13 cellular contexts compared by ENCODE assay signal in genomic region chr17:68383120-68383442, GRCh38.
DNase-seq lines count a peak whose midpoint lies in the region; ATAC-seq and TF ChIP-seq lines count a peak whose summit lies in the region.
"Had no signal": no experiment of that assay in that cellular context is flagged by ENCODE, and none has a peak within 500 bp of the region (broad histone marks: within the 10 kb centered on the region; RNA-seq: fewer than 3 reads in every experiment).

No MANE protein-coding gene starts in this region.

- H3K9me3 ChIP-seq in KOPT-K1 (ENCODE audit: insufficient read depth, low read length, poor library complexity, severe bottlenecking) (no peaks in the 10 kb centered on the region), hepatocyte (ENCODE audit: low read depth) (no peaks in the 10 kb centered on the region), prostate gland (no peaks in the 10 kb centered on the region)

- no peaks in the 10 kb centered on the region for H3K9me2 ChIP-seq in hepatocyte (replicated peaks; ENCODE audit: insufficient read depth)

- H4K20me1 ChIP-seq in hepatocyte (ENCODE audit: insufficient read depth, poor library complexity, severe bottlenecking), result no peaks in the 10 kb centered on the region

- H3K36me3 ChIP-seq in KOPT-K1 (ENCODE audit: insufficient read depth, low read length), result no peaks in the 10 kb centered on the region
- H3K36me3 ChIP-seq in hepatocyte (replicated peaks; ENCODE audit: insufficient read depth, low read depth), result no peaks in the 10 kb centered on the region
- H3K36me3 ChIP-seq in prostate gland, result no peaks in the 10 kb centered on the region

- no peaks in the 10 kb centered on the region for H3K79me2 ChIP-seq in hepatocyte

- H3K27ac ChIP-seq in C4-2B (peak overlapping the region; percentile 11; the same call in 1 of the 2 replicates), KOPT-K1 (ENCODE audit: low read depth, low read length, poor library complexity, severe bottlenecking) (peak overlapping the region; percentile 57), hepatocyte (peak overlapping the region; percentile 62), skin epidermis (peak overlapping the region in 14 of 21 experiments; percentile 14 to 87 (median 62)), prostate gland (no peak overlapping the region)

- ATAC-seq in GM18498 (IDR thresholded peaks at IDR 0.05; ENCODE audit: unreplicated experiment), result no peak

- no peak for TF ChIP-seq POLR2A in prostate gland (IDR thresholded peaks at IDR 0.05)

- WGBS in hepatocyte (ENCODE audit: low lambda C conversion rate, missing lambda C conversion rate), result 84% methylated on average over 4 of the region's 4 CpGs
- 87% methylated on average over 4 of the region's 4 CpGs for WGBS in prostate gland

- no peak overlapping the region for H2AFZ ChIP-seq in hepatocyte

- no peaks in the 10 kb centered on the region for H3K27me3 ChIP-seq in hepatocyte
- no peaks in the 10 kb centered on the region for H3K27me3 ChIP-seq in prostate gland (replicated peaks; ENCODE audit: insufficient read depth)

- H3K4me1 ChIP-seq in hepatocyte (ENCODE audit: insufficient read depth) (peaks cover 22% of the 10 kb centered on the region), prostate gland (replicated peaks) (peaks cover 14% of the 10 kb centered on the region)

- DNase-seq in hepatocyte (ENCODE audit: low spot score) (no peak), retina (no peak), prostate gland (ENCODE audit: low spot score) (no peak)
- DNase-seq: activated CD4-positive, alpha-beta T cell treated with anti-CD3 and anti-CD28 coated beads, Interleukin-2, amount 50 U/mL, for 4 hours; activated T-cell treated with anti-CD3 and anti-CD28 coated beads, Interleukin-2, amount 50 U/mL, for 4 hours; DMS153; H7; NCI-H1436 treated with DMSO at 0.1 percent for 48 hours; SHP77 treated with DMSO at 0.1 percent for 48 hours had no signal

- no peak overlapping the region for H3K4me2 ChIP-seq in hepatocyte

- intact Hi-C loops in prostate gland (cut with DNase I), result no loop called here

- H3K4me3 ChIP-seq in hepatocyte (no peak overlapping the region), skin epidermis (no peak overlapping the region), prostate gland (no peak overlapping the region)

- TF ChIP-seq CTCF in C4-2B (conservative IDR thresholded peaks at IDR 0.05) (no peak), hepatocyte (IDR thresholded peaks at IDR 0.05; ENCODE audit: poor library complexity) (no peak), prostate gland (IDR thresholded peaks at IDR 0.05) (no peak)

Comparison
In these comparisons a context has a peak if more than half of its experiments do, and no peak if none do; other contexts are left out.
1. H3K27ac ChIP-seq: peak in C4-2B (single experiment), KOPT-K1 (single experiment), hepatocyte (single experiment) and skin epidermis (14 of 21); none in prostate gland (0 of 2).